1 cellular context compared by ENCODE assay signal in the genomic region with DNA sequence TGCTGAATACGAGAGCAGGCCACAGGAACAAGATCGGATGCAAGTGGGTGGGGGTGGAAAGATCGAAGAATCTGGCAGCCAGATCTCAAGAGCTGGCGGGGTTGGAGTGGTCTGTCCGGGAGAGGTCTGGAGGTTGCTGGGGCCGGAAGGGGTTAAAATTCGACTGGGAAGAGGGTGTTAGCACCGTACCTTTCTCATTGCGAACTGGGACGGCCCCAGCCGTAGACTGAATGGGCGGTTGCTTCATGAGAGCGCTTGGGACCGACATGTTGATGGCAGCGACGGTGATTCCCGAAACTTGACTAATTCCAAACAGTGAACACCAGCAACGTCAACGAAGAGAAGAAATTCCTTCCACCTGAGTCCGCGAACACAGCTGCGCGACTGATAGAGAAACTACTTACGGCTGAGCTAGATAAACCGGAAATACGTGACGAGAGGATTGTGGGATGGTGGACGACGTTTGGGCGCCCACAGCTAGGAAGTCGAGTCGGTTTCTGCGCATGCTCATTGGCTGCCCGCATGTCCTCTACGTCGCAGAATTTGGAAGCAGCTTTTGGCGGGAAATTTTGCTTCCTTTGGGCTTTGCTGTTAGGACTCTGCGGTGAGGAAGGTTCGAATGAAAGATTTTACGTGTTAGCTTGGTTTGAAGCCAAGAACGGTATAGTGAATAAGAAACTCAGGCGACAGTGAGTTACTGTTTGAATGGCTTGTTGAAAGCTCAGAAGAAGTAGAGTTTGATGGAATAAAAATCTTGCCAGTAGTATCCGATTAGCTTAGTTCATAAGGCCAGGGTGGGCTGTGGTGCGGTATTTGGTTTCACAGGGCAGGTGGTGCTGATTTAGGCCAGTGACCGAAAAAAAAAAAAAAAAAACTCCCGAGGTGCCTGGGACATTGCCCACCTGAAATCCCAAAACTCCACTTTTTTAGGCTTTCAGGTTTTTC.
TF ChIP-seq lines count a peak whose summit lies in the region.

A gene with protein sequence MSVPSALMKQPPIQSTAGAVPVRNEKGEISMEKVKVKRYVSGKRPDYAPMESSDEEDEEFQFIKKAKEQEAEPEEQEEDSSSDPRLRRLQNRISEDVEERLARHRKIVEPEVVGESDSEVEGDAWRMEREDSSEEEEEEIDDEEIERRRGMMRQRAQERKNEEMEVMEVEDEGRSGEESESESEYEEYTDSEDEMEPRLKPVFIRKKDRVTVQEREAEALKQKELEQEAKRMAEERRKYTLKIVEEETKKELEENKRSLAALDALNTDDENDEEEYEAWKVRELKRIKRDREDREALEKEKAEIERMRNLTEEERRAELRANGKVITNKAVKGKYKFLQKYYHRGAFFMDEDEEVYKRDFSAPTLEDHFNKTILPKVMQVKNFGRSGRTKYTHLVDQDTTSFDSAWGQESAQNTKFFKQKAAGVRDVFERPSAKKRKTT (minus strand): TSS at position 389 of the 945 bp plus-strand sequence. CDS start 121 bp downstream, at position 268.

TF ChIP-seq in GM12878, 131 proteins besides CTCF, POLR2A, EP300 and RAD21 (continued from another document and continues in another):
- TF ChIP-seq, protein P1, sequence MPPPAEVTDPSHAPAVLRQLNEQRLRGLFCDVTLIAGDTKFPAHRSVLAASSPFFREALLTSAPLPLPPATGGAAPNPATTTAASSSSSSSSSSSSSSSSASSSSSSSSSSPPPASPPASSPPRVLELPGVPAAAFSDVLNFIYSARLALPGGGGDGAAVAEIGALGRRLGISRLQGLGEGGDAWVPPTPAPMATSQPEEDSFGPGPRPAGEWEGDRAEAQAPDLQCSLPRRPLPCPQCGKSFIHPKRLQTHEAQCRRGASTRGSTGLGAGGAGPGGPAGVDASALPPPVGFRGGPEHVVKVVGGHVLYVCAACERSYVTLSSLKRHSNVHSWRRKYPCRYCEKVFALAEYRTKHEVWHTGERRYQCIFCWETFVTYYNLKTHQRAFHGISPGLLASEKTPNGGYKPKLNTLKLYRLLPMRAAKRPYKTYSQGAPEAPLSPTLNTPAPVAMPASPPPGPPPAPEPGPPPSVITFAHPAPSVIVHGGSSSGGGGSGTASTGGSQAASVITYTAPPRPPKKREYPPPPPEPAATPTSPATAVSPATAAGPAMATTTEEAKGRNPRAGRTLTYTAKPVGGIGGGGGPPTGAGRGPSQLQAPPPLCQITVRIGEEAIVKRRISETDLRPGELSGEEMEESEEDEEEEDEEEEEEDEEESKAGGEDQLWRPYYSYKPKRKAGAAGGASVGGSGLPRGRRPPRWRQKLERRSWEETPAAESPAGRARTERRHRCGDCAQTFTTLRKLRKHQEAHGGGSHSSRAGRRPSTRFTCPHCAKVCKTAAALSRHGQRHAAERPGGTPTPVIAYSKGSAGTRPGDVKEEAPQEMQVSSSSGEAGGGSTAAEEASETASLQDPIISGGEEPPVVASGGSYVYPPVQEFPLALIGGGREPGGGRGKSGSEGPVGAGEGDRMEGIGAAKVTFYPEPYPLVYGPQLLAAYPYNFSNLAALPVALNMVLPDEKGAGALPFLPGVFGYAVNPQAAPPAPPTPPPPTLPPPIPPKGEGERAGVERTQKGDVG (CRISPR knock-in tag; IDR thresholded peaks at IDR 0.05) = no peak
- TF ChIP-seq ESRRA (IDR thresholded peaks at IDR 0.05; ENCODE audit: low read length) (no peak), ELK1 (IDR thresholded peaks at IDR 0.05; ENCODE audit: low read depth, low read length) (peak; percentile 63; the same call in 1 of the 2 replicates), TCF3 (IDR thresholded peaks at IDR 0.05; ENCODE audit: borderline replicate concordance, insufficient read depth, low read depth, low read length) (peak; percentile 47; the same call in 1 of the 2 replicates), MTA2 (IDR thresholded peaks at IDR 0.05; ENCODE audit: low read depth) (no peak), HDAC2 (IDR thresholded peaks at IDR 0.05) (no peak), RCOR1 (conservative IDR thresholded peaks at IDR 0.05; ENCODE audit: low read depth, low read length) (no peak), CHD4 (IDR thresholded peaks at IDR 0.05) (no peak), NKRF (conservative IDR thresholded peaks at IDR 0.05) (peak; percentile 89), POLR2AphosphoS5 (IDR thresholded peaks at IDR 0.05; ENCODE audit: low read length) (peak; percentile 99), NFYA (IDR thresholded peaks at IDR 0.05; ENCODE audit: borderline replicate concordance, low read depth, low read length) (no peak), CREM (IDR thresholded peaks at IDR 0.05; ENCODE audit: low read depth) (peak; percentile 94), SMAD1 (IDR thresholded peaks at IDR 0.05; ENCODE audit: low read depth, partially characterized antibody) (peak; percentile 86), ZZZ3 (IDR thresholded peaks at IDR 0.05; ENCODE audit: control insufficient read depth, insufficient read length, low read depth) (no peak), SREBF2 (IDR thresholded peaks at IDR 0.05; ENCODE audit: low read length) (no peak), STAT1 (conservative IDR thresholded peaks at IDR 0.05) (no peak), KDM1A (IDR thresholded peaks at IDR 0.05; ENCODE audit: borderline replicate concordance) (no peak), SMARCA5 (IDR thresholded peaks at IDR 0.05) (no peak), SIN3A (IDR thresholded peaks at IDR 0.05; ENCODE audit: low read depth, low read length) (peak; percentile 83), RUNX3 (IDR thresholded peaks at IDR 0.05; ENCODE audit: low read length) (0 out of 2 replicates have a peak, but pooled peaks have one; percentile 70), MYC (IDR thresholded peaks at IDR 0.05; ENCODE audit: insufficient read depth, insufficient read length, insufficient replicate concordance, low read length, severe bottlenecking) (no peak), ZNF24 (IDR thresholded peaks at IDR 0.05) (no peak), BHLHE40 (IDR thresholded peaks at IDR 0.05; ENCODE audit: borderline replicate concordance in 1 of 2, low read depth in 2 of 2, low read length in 1 of 2) (peak in 1 of 2 experiments; percentile 26; a peak in 1 of 4 replicates), PML (IDR thresholded peaks at IDR 0.05; ENCODE audit: low read length) (peak; percentile 98), ZSCAN29 (IDR thresholded peaks at IDR 0.05) (no peak), POU2F2 (IDR thresholded peaks at IDR 0.05; ENCODE audit: borderline replicate concordance, low read depth, low read length) (peak; percentile 84; the same call in 2 of the 3 replicates), POLR2AphosphoS2 (IDR thresholded peaks at IDR 0.05; ENCODE audit: low read depth, low read length) (0 out of 2 replicates have a peak, but pooled peaks have one; percentile 64), NFIC (IDR thresholded peaks at IDR 0.05; ENCODE audit: low read depth, low read length) (0 out of 2 replicates have a peak, but pooled peaks have one; percentile 40), PAX5 (IDR thresholded peaks at IDR 0.05; ENCODE audit: borderline replicate concordance, low read depth, low read length) (no peak), IKZF1 (conservative IDR thresholded peaks at IDR 0.05) (peak; percentile 83), EGR1 (IDR thresholded peaks at IDR 0.05; ENCODE audit: borderline replicate concordance in 1 of 2, low read depth in 2 of 2, low read length in 2 of 2) (0 out of 3 replicates have a peak, but pooled peaks of 1 of the 2 experiments have one; percentile 27), SPI1 (IDR thresholded peaks at IDR 0.05; ENCODE audit: borderline replicate concordance, insufficient read depth, low read depth, low read length) (no peak)
- TF ChIP-seq, protein P2, sequence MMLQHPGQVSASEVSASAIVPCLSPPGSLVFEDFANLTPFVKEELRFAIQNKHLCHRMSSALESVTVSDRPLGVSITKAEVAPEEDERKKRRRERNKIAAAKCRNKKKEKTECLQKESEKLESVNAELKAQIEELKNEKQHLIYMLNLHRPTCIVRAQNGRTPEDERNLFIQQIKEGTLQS (IDR thresholded peaks at IDR 0.05; ENCODE audit: borderline replicate concordance, extremely low read depth, low read depth, low read length) = no peak
- TF ChIP-seq, protein P3, sequence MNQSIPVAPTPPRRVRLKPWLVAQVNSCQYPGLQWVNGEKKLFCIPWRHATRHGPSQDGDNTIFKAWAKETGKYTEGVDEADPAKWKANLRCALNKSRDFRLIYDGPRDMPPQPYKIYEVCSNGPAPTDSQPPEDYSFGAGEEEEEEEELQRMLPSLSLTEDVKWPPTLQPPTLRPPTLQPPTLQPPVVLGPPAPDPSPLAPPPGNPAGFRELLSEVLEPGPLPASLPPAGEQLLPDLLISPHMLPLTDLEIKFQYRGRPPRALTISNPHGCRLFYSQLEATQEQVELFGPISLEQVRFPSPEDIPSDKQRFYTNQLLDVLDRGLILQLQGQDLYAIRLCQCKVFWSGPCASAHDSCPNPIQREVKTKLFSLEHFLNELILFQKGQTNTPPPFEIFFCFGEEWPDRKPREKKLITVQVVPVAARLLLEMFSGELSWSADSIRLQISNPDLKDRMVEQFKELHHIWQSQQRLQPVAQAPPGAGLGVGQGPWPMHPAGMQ (IDR thresholded peaks at IDR 0.05; ENCODE audit: borderline replicate concordance) = no peak
- TF ChIP-seq, protein P4, sequence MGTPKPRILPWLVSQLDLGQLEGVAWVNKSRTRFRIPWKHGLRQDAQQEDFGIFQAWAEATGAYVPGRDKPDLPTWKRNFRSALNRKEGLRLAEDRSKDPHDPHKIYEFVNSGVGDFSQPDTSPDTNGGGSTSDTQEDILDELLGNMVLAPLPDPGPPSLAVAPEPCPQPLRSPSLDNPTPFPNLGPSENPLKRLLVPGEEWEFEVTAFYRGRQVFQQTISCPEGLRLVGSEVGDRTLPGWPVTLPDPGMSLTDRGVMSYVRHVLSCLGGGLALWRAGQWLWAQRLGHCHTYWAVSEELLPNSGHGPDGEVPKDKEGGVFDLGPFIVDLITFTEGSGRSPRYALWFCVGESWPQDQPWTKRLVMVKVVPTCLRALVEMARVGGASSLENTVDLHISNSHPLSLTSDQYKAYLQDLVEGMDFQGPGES (IDR thresholded peaks at IDR 0.05) = no peak
- TF ChIP-seq, protein P5, sequence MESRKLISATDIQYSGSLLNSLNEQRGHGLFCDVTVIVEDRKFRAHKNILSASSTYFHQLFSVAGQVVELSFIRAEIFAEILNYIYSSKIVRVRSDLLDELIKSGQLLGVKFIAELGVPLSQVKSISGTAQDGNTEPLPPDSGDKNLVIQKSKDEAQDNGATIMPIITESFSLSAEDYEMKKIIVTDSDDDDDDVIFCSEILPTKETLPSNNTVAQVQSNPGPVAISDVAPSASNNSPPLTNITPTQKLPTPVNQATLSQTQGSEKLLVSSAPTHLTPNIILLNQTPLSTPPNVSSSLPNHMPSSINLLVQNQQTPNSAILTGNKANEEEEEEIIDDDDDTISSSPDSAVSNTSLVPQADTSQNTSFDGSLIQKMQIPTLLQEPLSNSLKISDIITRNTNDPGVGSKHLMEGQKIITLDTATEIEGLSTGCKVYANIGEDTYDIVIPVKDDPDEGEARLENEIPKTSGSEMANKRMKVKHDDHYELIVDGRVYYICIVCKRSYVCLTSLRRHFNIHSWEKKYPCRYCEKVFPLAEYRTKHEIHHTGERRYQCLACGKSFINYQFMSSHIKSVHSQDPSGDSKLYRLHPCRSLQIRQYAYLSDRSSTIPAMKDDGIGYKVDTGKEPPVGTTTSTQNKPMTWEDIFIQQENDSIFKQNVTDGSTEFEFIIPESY (IDR thresholded peaks at IDR 0.05) = no peak
- TF ChIP-seq, protein P6, sequence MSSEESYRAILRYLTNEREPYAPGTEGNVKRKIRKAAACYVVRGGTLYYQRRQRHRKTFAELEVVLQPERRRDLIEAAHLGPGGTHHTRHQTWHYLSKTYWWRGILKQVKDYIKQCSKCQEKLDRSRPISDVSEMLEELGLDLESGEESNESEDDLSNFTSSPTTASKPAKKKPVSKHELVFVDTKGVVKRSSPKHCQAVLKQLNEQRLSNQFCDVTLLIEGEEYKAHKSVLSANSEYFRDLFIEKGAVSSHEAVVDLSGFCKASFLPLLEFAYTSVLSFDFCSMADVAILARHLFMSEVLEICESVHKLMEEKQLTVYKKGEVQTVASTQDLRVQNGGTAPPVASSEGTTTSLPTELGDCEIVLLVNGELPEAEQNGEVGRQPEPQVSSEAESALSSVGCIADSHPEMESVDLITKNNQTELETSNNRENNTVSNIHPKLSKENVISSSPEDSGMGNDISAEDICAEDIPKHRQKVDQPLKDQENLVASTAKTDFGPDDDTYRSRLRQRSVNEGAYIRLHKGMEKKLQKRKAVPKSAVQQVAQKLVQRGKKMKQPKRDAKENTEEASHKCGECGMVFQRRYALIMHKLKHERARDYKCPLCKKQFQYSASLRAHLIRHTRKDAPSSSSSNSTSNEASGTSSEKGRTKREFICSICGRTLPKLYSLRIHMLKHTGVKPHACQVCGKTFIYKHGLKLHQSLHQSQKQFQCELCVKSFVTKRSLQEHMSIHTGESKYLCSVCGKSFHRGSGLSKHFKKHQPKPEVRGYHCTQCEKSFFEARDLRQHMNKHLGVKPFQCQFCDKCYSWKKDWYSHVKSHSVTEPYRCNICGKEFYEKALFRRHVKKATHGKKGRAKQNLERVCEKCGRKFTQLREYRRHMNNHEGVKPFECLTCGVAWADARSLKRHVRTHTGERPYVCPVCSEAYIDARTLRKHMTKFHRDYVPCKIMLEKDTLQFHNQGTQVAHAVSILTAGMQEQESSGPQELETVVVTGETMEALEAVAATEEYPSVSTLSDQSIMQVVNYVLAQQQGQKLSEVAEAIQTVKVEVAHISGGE (CRISPR knock-in tag; IDR thresholded peaks at IDR 0.05) = no peak
